In the genomic region with DNA sequence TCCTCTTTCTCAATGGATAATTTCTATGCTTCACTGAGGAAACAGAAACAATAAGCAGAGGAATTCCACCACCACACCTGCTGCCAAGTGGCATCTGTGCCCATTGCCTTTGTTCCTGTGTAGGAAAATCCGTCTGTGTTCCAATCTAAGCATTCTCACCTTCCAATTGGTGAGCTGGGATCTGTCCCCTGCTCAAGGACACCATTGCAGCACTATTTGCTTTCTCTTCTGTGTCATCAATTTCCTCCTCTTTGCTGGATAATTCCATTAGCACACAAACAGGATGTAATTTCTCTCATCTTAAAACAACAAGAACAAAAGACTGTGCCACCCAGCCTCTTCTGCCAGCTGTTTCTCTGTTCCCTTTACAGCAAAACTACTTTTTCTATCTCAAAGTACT, we compare ENCODE assay signal across 26 cellular contexts. TPM values are rescaled to one million over a fixed set of nuclear protein-coding genes. Genes with fewer than 3 reads are reported as not detected.
DNase-seq lines count a peak whose midpoint lies in the region; ATAC-seq and TF ChIP-seq lines count a peak whose summit lies in the region.
"Had no signal": no experiment of that assay in that cellular context is flagged by ENCODE, and none has a peak within 500 bp of the region (broad histone marks: within the 10 kb centered on the region; RNA-seq: fewer than 3 reads in every experiment).

No MANE protein-coding gene starts in this region.

- H4K20me1 ChIP-seq in OCI-LY3 (ENCODE audit: insufficient read depth, low read length), result no peaks in the 10 kb centered on the region

- H3K4me2 ChIP-seq in OCI-LY3 (ENCODE audit: low read length), result no peak overlapping the region
- H3K4me2 ChIP-seq: KMS-11 had no signal

- TF ChIP-seq POLR2A in right lobe of liver (IDR thresholded peaks at IDR 0.05), result peak; percentile 74

- no peak overlapping the region for H3K4me3 ChIP-seq in OCI-LY3 (ENCODE audit: low read length)
- no peak overlapping the region for H3K4me3 ChIP-seq in right lobe of liver
- H3K4me3 ChIP-seq: suprapubic skin, uterus had no signal

- intact Hi-C loops in right lobe of liver (cut with DNase I), result no loop called here

- H3K27me3 ChIP-seq in OCI-LY3 (ENCODE audit: low read depth, low read length) (no peaks in the 10 kb centered on the region), right lobe of liver (no peaks in the 10 kb centered on the region)
- H3K27me3 ChIP-seq: suprapubic skin, uterus had no signal

- H2AFZ ChIP-seq in OCI-LY3 (ENCODE audit: low read depth, low read length), result peak overlapping the region; percentile 5; the same call in 1 of the 2 replicates

- H3K36me3 ChIP-seq in OCI-LY3 (replicated peaks; ENCODE audit: low read depth, low read length), result no peaks in the 10 kb centered on the region
- no peaks in the 10 kb centered on the region for H3K36me3 ChIP-seq in right lobe of liver
- H3K36me3 ChIP-seq: suprapubic skin, uterus had no signal

- WGBS in right lobe of liver (ENCODE audit: insufficient coverage, low coverage, low lambda C conversion rate, missing lambda C conversion rate), result 20% methylated on average over 1 of the region's 1 CpG

- H3K79me2 ChIP-seq in OCI-LY3 (ENCODE audit: low read length), result no peaks in the 10 kb centered on the region

- ATAC-seq in right lobe of liver (peak; percentile 80 to 90 (median 88)), HG03442 (IDR thresholded peaks at IDR 0.05; ENCODE audit: unreplicated experiment) (no peak)
- ATAC-seq: activated T-cell treated with anti-CD3 and anti-CD28 coated beads, Interleukin-2, amount 50 U/mL, for 4 hours had no signal

- no peak overlapping the region for H3K9ac ChIP-seq in OCI-LY3 (ENCODE audit: low read length)
- H3K9ac ChIP-seq: KMS-11 had no signal

- no peak for TF ChIP-seq CTCF in OCI-LY3 (IDR thresholded peaks at IDR 0.05; ENCODE audit: low read depth, low read length)
- no peak for TF ChIP-seq CTCF in right lobe of liver (IDR thresholded peaks at IDR 0.05)

- peak; percentile 12 to 16 for DNase-seq in NCI-H2081 (lab: John Stamatoyannopoulos, UW)
- no peak for DNase-seq in NCI-H2081 treated with DMSO at 0.1 percent for 48 hours (lab: John Stamatoyannopoulos, UW)
- DNase-seq in DMS53 treated with DMSO at 0.1 percent for 48 hours (lab: John Stamatoyannopoulos, UW; ENCODE audit: unreplicated experiment), result peak; percentile 40
- DNase-seq in right lobe of liver, result peak; percentile 36 to 70 (median 67)
- DNase-seq in NCI-H2171 (lab: John Stamatoyannopoulos, UW), result no peak
- no peak for DNase-seq in T-helper 1 cell
- DNase-seq: activated CD4-positive, alpha-beta T cell treated with anti-CD3 and anti-CD28 coated beads, Interleukin-2, amount 10 ng/mL, durations not matched to agents 24 days and 14 days; activated gamma-delta T cell treated with Interleukin-2 at 50 U/mL for 16 hours; activated T-cell treated with anti-CD3 and anti-CD28 coated beads, Interleukin-2, amount 50 U/mL, for 4 hours; CD4-positive, alpha-beta T cell; cerebellar nuclear complex; NCI-H1417 treated with DMSO at 0.1 percent for 48 hours; NCI-H345; SIG-M5; stimulated activated naive CD4-positive, alpha-beta T cell; T-helper 9 cell; uterus; WERI-Rb-1 had no signal

- H3K9me3 ChIP-seq in OCI-LY3 (ENCODE audit: insufficient read depth, low read length) (no peaks in the 10 kb centered on the region), right lobe of liver (no peaks in the 10 kb centered on the region)
- H3K9me3 ChIP-seq: suprapubic skin, uterus had no signal

- no peaks in the 10 kb centered on the region for H3K4me1 ChIP-seq in OCI-LY3 (ENCODE audit: low read length)
- peaks cover 0 to 73% (median 9%) of the 10 kb centered on the region in 4 donors for H3K4me1 ChIP-seq in right lobe of liver
- H3K4me1 ChIP-seq: suprapubic skin, uterus had no signal

- no peak overlapping the region for H3K27ac ChIP-seq in OCI-LY3 (ENCODE audit: low read length)
- peak overlapping the region; percentile 62 to 88 (median 73) for H3K27ac ChIP-seq in right lobe of liver
- H3K27ac ChIP-seq: epithelial cell of prostate, KMS-11, suprapubic skin, uterus, WERI-Rb-1 had no signal

RNA-seq across cellular contexts. Expression of gene PRSS48, which starts 25.0 kb away (rescaled TPM):
- total RNA-seq in right lobe of liver, result not detected
- total RNA-seq: A172; activated CD4-positive, alpha-beta T cell treated with anti-CD3 and anti-CD28 coated beads, Interleukin-2, amount 10 ng/mL, durations not matched to agents 24 days and 14 days; activated CD8-positive, alpha-beta memory T cell treated with anti-CD3 and anti-CD28 coated beads for 36 hours; activated T-cell treated with anti-CD3 and anti-CD28 coated beads, Interleukin-2, amount 50 U/mL, for 4 hours; CD4-positive, alpha-beta T cell; posterior vena cava; suprapubic skin; uterus had no signal

Comparison
In these comparisons a context has a peak if more than half of its experiments do, and no peak if none do; other contexts are left out.
1. DNase-seq: peak in NCI-H2081 (2 of 2), DMS53 treated with DMSO at 0.1 percent for 48 hours (single experiment) and right lobe of liver (3 of 3); none in NCI-H2081 treated with DMSO at 0.1 percent for 48 hours (single experiment), NCI-H2171 (single experiment) and T-helper 1 cell (0 of 5).